In the genomic region with DNA sequence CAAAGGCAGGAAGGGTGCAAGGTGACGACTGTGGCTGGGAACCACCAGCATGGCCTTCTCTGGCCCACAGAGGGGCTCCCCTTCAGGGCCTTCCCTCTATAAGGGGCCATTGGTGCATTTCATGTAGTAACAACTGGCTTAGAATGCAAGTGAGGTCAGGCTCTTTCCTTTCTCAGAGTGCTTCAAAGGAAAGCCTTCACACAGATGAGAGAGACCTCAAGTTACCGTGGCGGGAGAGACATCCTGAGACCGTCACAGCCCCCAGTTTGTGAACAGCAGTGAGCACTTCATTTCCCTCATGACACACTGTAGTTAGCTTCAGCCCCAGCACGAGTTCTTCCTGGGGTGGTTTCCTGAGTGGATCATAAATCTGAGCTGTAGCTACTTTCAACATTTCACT, we compare ENCODE assay signal across 16 cellular contexts.
DNase-seq lines count a peak whose midpoint lies in the region; ATAC-seq, FAIRE-seq and TF ChIP-seq lines count a peak whose summit lies in the region.
"Had no signal": no experiment of that assay in that cellular context is flagged by ENCODE, and none has a peak within 500 bp of the region (broad histone marks: within the 10 kb centered on the region; RNA-seq: fewer than 3 reads in every experiment).

No MANE protein-coding gene starts in this region.

- no peaks in the 10 kb centered on the region for H3K9me1 ChIP-seq in endothelial cell of umbilical vein (replicated peaks; ENCODE audit: control insufficient read depth, extremely low read depth, insufficient read depth, low read length)

- TF ChIP-seq POLR2A in endothelial cell of umbilical vein (IDR thresholded peaks at IDR 0.05; ENCODE audit: low read depth, low read length) (no peak), adrenal gland (IDR thresholded peaks at IDR 0.05) (no peak)

- peaks cover 0 to 4% of the 10 kb centered on the region in 2 experiments for H3K36me3 ChIP-seq in endothelial cell of umbilical vein (ENCODE audit: control insufficient read depth in 2 of 2, extremely low read depth in 1 of 2, insufficient read depth in 2 of 2, low read length in 2 of 2)
- no peaks in the 10 kb centered on the region for H3K36me3 ChIP-seq in adrenal gland (replicated peaks in 1 of 2)

- H3K27ac ChIP-seq in endothelial cell of umbilical vein (ENCODE audit: insufficient read depth, low read depth, low read length) (no peak overlapping the region), adrenal gland (peak overlapping the region in 1 of 5 donors; percentile 43)

- POLR2A ChIA-PET in activated CD8-positive, alpha-beta T cell treated with anti-CD3 and anti-CD28 coated beads, Interleukin-2, amount 10 ng/mL, durations not matched to agents 7 days and 5 days (lab: Charles Lee): interaction anchor here (0.7 kb wide), 1 partner anchor 154 kb away, joined by 3 read pairs; no protein-coding TSS in a partner anchor
- POLR2A ChIA-PET in endothelial cell of umbilical vein (lab: Charles Lee): no interaction called here

- no peak overlapping the region for H3K4me2 ChIP-seq in endothelial cell of umbilical vein (ENCODE audit: insufficient read depth, low read length)

- H3K79me2 ChIP-seq in endothelial cell of umbilical vein (ENCODE audit: control insufficient read depth, insufficient read depth, low read length): no peaks in the 10 kb centered on the region

- intact Hi-C loops in endothelial cell of umbilical vein (cut with micrococcal nuclease): no loop called here
- intact Hi-C loops in adrenal gland (cut with DNase I): loop anchor here (2.0 to 5.0 kb wide), 3 partner anchors 266 to 456 kb away; partner anchors contain the start of gene TMEM158 (in 1 of the 2)

- BruUV-seq in endothelial cell of umbilical vein (replicated peaks; lab: Mats Ljungman, UMichigan): no TSS peak

- TF ChIP-seq CTCF in endothelial cell of umbilical vein (IDR thresholded peaks at IDR 0.05; ENCODE audit: extremely low read depth in 1 of 2, insufficient read depth in 1 of 2, low read depth in 1 of 2, low read length in 2 of 2): no peak
- no peak for TF ChIP-seq CTCF in adrenal gland (IDR thresholded peaks at IDR 0.05)

- dilution Hi-C loops in endothelial cell of umbilical vein (cut with MboI; ENCODE audit: extremely low pct_ligation_motif_present, low sequenced_read_pairs): no loop called here

- no peak overlapping the region for H3K4me3 Mint-ChIP-seq in activated CD8-positive, alpha-beta T cell treated with anti-CD3 and anti-CD28 coated beads, Interleukin-2, amount 10 ng/mL, durations not matched to agents 7 days and 5 days
- H3K4me3 Mint-ChIP-seq in stimulated activated naive CD8-positive, alpha-beta T cell treated with anti-CD3 and anti-CD28 coated beads, Interleukin-15, amount 100 ng/mL, for 72 hours: no peak overlapping the region
- H3K4me3 Mint-ChIP-seq: naive B cell had no signal

- FAIRE-seq in endothelial cell of umbilical vein (lab: Jason Lieb, UNC): no peak
- FAIRE-seq: GM12878 had no signal

- DNase-seq in activated T-cell treated with anti-CD3 and anti-CD28 coated beads, Interleukin-2, amount 50 U/mL, for 1 hour: peak; percentile 39
- DNase-seq in activated T-cell treated with anti-CD3 and anti-CD28 coated beads, Interleukin-2, amount 50 U/mL, for 48 hours: no peak
- peak; percentile 82 for DNase-seq in activated CD8-positive, alpha-beta T cell treated with anti-CD3 and anti-CD28 coated beads, Interleukin-2, amount 10 ng/mL, durations not matched to agents 7 days and 5 days
- DNase-seq in endothelial cell of umbilical vein (ENCODE audit: low read depth, low spot score) (peak; percentile 58), DMS153 (lab: John Stamatoyannopoulos, UW) (no peak), adrenal gland (no peak)
- peak in 1 of 2 donors; percentile 21 for DNase-seq in stimulated activated naive CD8-positive, alpha-beta T cell treated with anti-CD3 and anti-CD28 coated beads, Interleukin-15, amount 100 ng/mL, for 72 hours
- DNase-seq: ACHN; activated CD4-positive, CD25-positive, alpha-beta regulatory T cell treated with anti-CD3 and anti-CD28 coated beads, Interleukin-2, amount 50 U/mL, for 72 hours; DMS53; effector memory CD4-positive, alpha-beta T cell; naive B cell; trophoblast cell had no signal

- H3K4me1 ChIP-seq in endothelial cell of umbilical vein (ENCODE audit: control insufficient read depth, extremely low read depth, insufficient read depth, low read length): peaks cover 5% of the 10 kb centered on the region
- H3K4me1 ChIP-seq in adrenal gland (replicated peaks in 1 of 2): peaks cover 0 to 7% of the 10 kb centered on the region in 2 donors

- CTCF ChIA-PET in activated CD8-positive, alpha-beta T cell treated with anti-CD3 and anti-CD28 coated beads, Interleukin-2, amount 10 ng/mL, durations not matched to agents 7 days and 5 days (lab: Charles Lee): interaction anchor here (0.6 to 5.2 kb wide), 9 partner anchors 9 to 462 kb away, joined by 3 to 33 read pairs (median 9); no protein-coding TSS in a partner anchor
- CTCF ChIA-PET in endothelial cell of umbilical vein (lab: Charles Lee): interaction anchor here (1.1 to 4.2 kb wide), 6 partner anchors 14 to 461 kb away, joined by 3 to 70 read pairs (median 30); partner anchors contain the start of gene TMEM158

- H3K4me1 Mint-ChIP-seq in activated CD8-positive, alpha-beta T cell treated with anti-CD3 and anti-CD28 coated beads, Interleukin-2, amount 10 ng/mL, durations not matched to agents 7 days and 5 days (ENCODE audit: low read depth): peaks cover 23% of the 10 kb centered on the region
- H3K4me1 Mint-ChIP-seq in stimulated activated naive CD8-positive, alpha-beta T cell treated with anti-CD3 and anti-CD28 coated beads, Interleukin-15, amount 100 ng/mL, for 72 hours: peaks cover 23% of the 10 kb centered on the region
- H3K4me1 Mint-ChIP-seq: naive B cell had no signal

- H3K27me3 Mint-ChIP-seq in activated CD8-positive, alpha-beta T cell treated with anti-CD3 and anti-CD28 coated beads, Interleukin-2, amount 10 ng/mL, durations not matched to agents 7 days and 5 days (ENCODE audit: low read depth): no peaks in the 10 kb centered on the region
- H3K27me3 Mint-ChIP-seq in stimulated activated naive CD8-positive, alpha-beta T cell treated with anti-CD3 and anti-CD28 coated beads, Interleukin-15, amount 100 ng/mL, for 72 hours: no peaks in the 10 kb centered on the region
- H3K27me3 Mint-ChIP-seq: naive B cell had no signal

- H3K9ac ChIP-seq in endothelial cell of umbilical vein (replicated peaks; ENCODE audit: extremely low read depth, insufficient read depth, low read length): no peak overlapping the region

- H3K4me3 ChIP-seq in endothelial cell of umbilical vein (replicated peaks in 1 of 3; ENCODE audit: insufficient read depth in 1 of 3, low read depth in 1 of 3, low read length in 3 of 3): no peak overlapping the region
- H3K4me3 ChIP-seq in adrenal gland: no peak overlapping the region
- H3K4me3 ChIP-seq: GM12878 had no signal

- WGBS in adrenal gland, 4 donors: 45 to 62% (median 47%) methylated on average over 4 to 5 of the region's 5 CpGs

- peak overlapping the region; percentile 80 for H3K27ac Mint-ChIP-seq in activated CD8-positive, alpha-beta T cell treated with anti-CD3 and anti-CD28 coated beads, Interleukin-2, amount 10 ng/mL, durations not matched to agents 7 days and 5 days
- peak overlapping the region; percentile 8 to 34 for H3K27ac Mint-ChIP-seq in stimulated activated naive CD8-positive, alpha-beta T cell treated with anti-CD3 and anti-CD28 coated beads, Interleukin-15, amount 100 ng/mL, for 72 hours

- peaks cover 20% of the 10 kb centered on the region for H3K36me3 Mint-ChIP-seq in activated CD8-positive, alpha-beta T cell treated with anti-CD3 and anti-CD28 coated beads, Interleukin-2, amount 10 ng/mL, durations not matched to agents 7 days and 5 days (ENCODE audit: low read depth)

- H3K9me3 ChIP-seq in endothelial cell of umbilical vein (replicated peaks; ENCODE audit: control insufficient read depth, insufficient read depth, low read length) (no peaks in the 10 kb centered on the region), adrenal gland (replicated peaks in 1 of 3) (no peaks in the 10 kb centered on the region)

- H3K9me3 Mint-ChIP-seq in activated CD8-positive, alpha-beta T cell treated with anti-CD3 and anti-CD28 coated beads, Interleukin-2, amount 10 ng/mL, durations not matched to agents 7 days and 5 days (ENCODE audit: insufficient read depth): no peaks in the 10 kb centered on the region
- H3K9me3 Mint-ChIP-seq in stimulated activated naive CD8-positive, alpha-beta T cell treated with anti-CD3 and anti-CD28 coated beads, Interleukin-15, amount 100 ng/mL, for 72 hours: no peaks in the 10 kb centered on the region
- H3K9me3 Mint-ChIP-seq: naive B cell had no signal

- peak; percentile 98 for ATAC-seq in activated CD8-positive, alpha-beta T cell treated with anti-CD3 and anti-CD28 coated beads, Interleukin-2, amount 10 ng/mL, durations not matched to agents 7 days and 5 days
- ATAC-seq in stimulated activated naive CD8-positive, alpha-beta T cell treated with anti-CD3 and anti-CD28 coated beads, Interleukin-15, amount 100 ng/mL, for 72 hours: peak; percentile 78
- ATAC-seq in HG03354 (IDR thresholded peaks at IDR 0.05; ENCODE audit: poor library complexity, severe bottlenecking, unreplicated experiment): no peak
- ATAC-seq: GM12878, sciatic nerve had no signal

- H3K27me3 ChIP-seq in endothelial cell of umbilical vein (ENCODE audit: control insufficient read depth in 2 of 2, insufficient read depth in 2 of 2, low read length in 2 of 2) (no peaks in the 10 kb centered on the region), adrenal gland (no peaks in the 10 kb centered on the region)

- H2AFZ ChIP-seq in endothelial cell of umbilical vein (ENCODE audit: low read depth, low read length): no peak overlapping the region

- no peaks in the 10 kb centered on the region for H4K20me1 ChIP-seq in endothelial cell of umbilical vein (replicated peaks; ENCODE audit: control insufficient read depth, extremely low read depth, insufficient read depth, low read length)

TF ChIP-seq in endothelial cell of umbilical vein, 7 proteins besides CTCF, POLR2A, EP300 and RAD21:
- TF ChIP-seq MYC (IDR thresholded peaks at IDR 0.05; ENCODE audit: low read depth, low read length) (no peak), EZH2 (IDR thresholded peaks at IDR 0.05; ENCODE audit: borderline replicate concordance, low read depth, low read length, severe bottlenecking) (no peak)

Comparison
In these comparisons a context has a peak if more than half of its experiments do, and no peak if none do; other contexts are left out.
1. DNase-seq: peak in activated T-cell treated with anti-CD3 and anti-CD28 coated beads, Interleukin-2, amount 50 U/mL, for 1 hour (single experiment), activated CD8-positive, alpha-beta T cell treated with anti-CD3 and anti-CD28 coated beads, Interleukin-2, amount 10 ng/mL, durations not matched to agents 7 days and 5 days (single experiment) and endothelial cell of umbilical vein (single experiment); none in activated T-cell treated with anti-CD3 and anti-CD28 coated beads, Interleukin-2, amount 50 U/mL, for 48 hours (0 of 2), DMS153 (single experiment) and adrenal gland (0 of 7).